In genomic region chr7:93910076-93910994, GRCh38 we compare ENCODE assay signal across 1 cellular context.
TF ChIP-seq lines count a peak whose summit lies in the region.

No MANE protein-coding gene starts in this region.

TF ChIP-seq in endothelial cell of umbilical vein, 7 proteins besides CTCF, POLR2A, EP300 and RAD21:
- no peak for TF ChIP-seq EZH2 (IDR thresholded peaks at IDR 0.05; ENCODE audit: borderline replicate concordance, low read depth, low read length, severe bottlenecking)
- TF ChIP-seq MYC (IDR thresholded peaks at IDR 0.05; ENCODE audit: low read depth, low read length): no peak
- peak; percentile 72 for TF ChIP-seq JUN (IDR thresholded peaks at IDR 0.05; ENCODE audit: borderline replicate concordance, insufficient read depth, insufficient read length, low read depth)
- TF ChIP-seq FOS (IDR thresholded peaks at IDR 0.05; ENCODE audit: borderline replicate concordance, insufficient read depth, low read length): peak; percentile 69
- peak; percentile 36 for TF ChIP-seq GATA2 (IDR thresholded peaks at IDR 0.05; ENCODE audit: insufficient read depth, insufficient read length, low read depth, low read length)
